Comparison of ENCODE assay signal across 19 cellular contexts in the genomic region with DNA sequence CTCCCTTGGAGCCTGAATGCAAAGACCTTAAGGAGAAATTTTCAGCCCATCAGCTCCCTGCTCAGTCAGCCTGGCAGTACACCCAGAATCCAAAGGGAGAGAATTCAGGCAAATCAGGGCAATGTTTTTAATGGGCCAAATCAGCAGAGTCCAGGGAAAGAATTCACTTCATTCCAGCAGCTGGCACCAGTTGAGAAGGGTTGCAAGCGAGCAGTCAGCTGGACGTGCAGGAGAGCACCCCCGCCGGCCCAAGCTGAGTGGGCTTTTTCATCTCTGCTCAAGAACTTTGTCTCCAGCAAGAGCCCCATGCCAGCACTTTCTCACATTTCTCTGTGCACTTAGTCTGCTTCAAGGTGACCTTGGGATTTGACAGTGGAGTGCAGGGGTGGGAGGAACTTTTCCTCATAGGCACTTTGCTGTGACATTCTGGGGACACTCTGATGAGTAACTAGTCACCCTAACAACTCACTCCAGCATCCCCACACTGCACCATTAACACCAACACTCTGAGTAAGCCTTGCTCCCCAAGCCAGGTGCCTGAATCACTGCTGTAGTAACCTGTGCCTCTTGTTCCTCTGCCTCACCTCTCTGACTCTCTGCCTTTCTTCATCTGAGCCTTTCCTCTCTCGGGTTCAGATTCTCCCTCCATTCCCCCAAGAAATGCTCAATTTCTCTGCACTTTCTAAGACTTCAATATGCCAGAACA. TPM values are rescaled to one million over a fixed set of nuclear protein-coding genes. Genes with fewer than 3 reads are reported as not detected.
DNase-seq lines count a peak whose midpoint lies in the region; ATAC-seq and TF ChIP-seq lines count a peak whose summit lies in the region.
"Had no signal": no experiment of that assay in that cellular context is flagged by ENCODE, and none has a peak within 500 bp of the region (broad histone marks: within the 10 kb centered on the region; RNA-seq: fewer than 3 reads in every experiment).

No MANE protein-coding gene starts in this region.

- TF ChIP-seq CTCF in brain (conservative IDR thresholded peaks at IDR 0.05) (no peak), heart right ventricle (IDR thresholded peaks at IDR 0.05) (no peak)

- WGBS in heart right ventricle, 2 donors: 64 to 80% methylated on average over 5 of the region's 5 CpGs

- H3K9me3 Mint-ChIP-seq in activated naive CD4-positive, alpha-beta T cell treated with anti-CD3 and anti-CD28 coated beads, Interleukin-2, amount 50 U/mL, for 24 hours: no peaks in the 10 kb centered on the region
- no peaks in the 10 kb centered on the region for H3K9me3 Mint-ChIP-seq in brain
- H3K9me3 Mint-ChIP-seq: CD8-positive, alpha-beta T cell; nephron; T-helper 2 cell treated with Interferon-gamma antibody and Interleukin-4, amounts not matched to agents 5 μg/mL and 100 μg/mL, for 36 hours had no signal

- no peak overlapping the region for H3K4me3 Mint-ChIP-seq in activated naive CD4-positive, alpha-beta T cell treated with anti-CD3 and anti-CD28 coated beads, Interleukin-2, amount 50 U/mL, for 24 hours
- H3K4me3 Mint-ChIP-seq in brain: no peak overlapping the region
- H3K4me3 Mint-ChIP-seq: CD8-positive, alpha-beta T cell; nephron; T-helper 2 cell treated with Interferon-gamma antibody and Interleukin-4, amounts not matched to agents 5 μg/mL and 100 μg/mL, for 36 hours had no signal

- intact Hi-C loops in heart right ventricle (cut with DNase I): no loop called here

- peaks cover 2% of the 10 kb centered on the region for H3K36me3 Mint-ChIP-seq in activated naive CD4-positive, alpha-beta T cell treated with anti-CD3 and anti-CD28 coated beads, Interleukin-2, amount 50 U/mL, for 24 hours
- H3K36me3 Mint-ChIP-seq in brain: no peaks in the 10 kb centered on the region

- peak overlapping the region; percentile 69 for H3K27ac ChIP-seq in layer of hippocampus (ENCODE audit: low read depth, low read length)
- H3K27ac ChIP-seq in heart right ventricle: no peak overlapping the region
- H3K27ac ChIP-seq: spleen, upper lobe of left lung had no signal

- H3K36me3 ChIP-seq in heart right ventricle: peaks cover 0 to 7% (median 0%) of the 10 kb centered on the region in 9 donors
- H3K36me3 ChIP-seq: upper lobe of left lung had no signal

- no peak for DNase-seq in activated naive CD4-positive, alpha-beta T cell treated with anti-CD3 and anti-CD28 coated beads, Interleukin-2, amount 50 U/mL, for 16 hours
- DNase-seq in superior temporal gyrus (ENCODE audit: extremely low spot score) (peak; percentile 50), heart right ventricle (no peak), D341Med (ENCODE audit: low spot score) (no peak), SK-N-DZ (ENCODE audit: low spot score) (no peak)
- DNase-seq: activated naive CD4-positive, alpha-beta T cell; CD8-positive, alpha-beta T cell; H7; NCI-H82; spleen had no signal

- no peaks in the 10 kb centered on the region for H3K9me3 ChIP-seq in heart right ventricle
- H3K9me3 ChIP-seq: spleen, upper lobe of left lung had no signal

- no peaks in the 10 kb centered on the region for H3K27me3 Mint-ChIP-seq in activated naive CD4-positive, alpha-beta T cell treated with anti-CD3 and anti-CD28 coated beads, Interleukin-2, amount 50 U/mL, for 24 hours
- H3K27me3 Mint-ChIP-seq in brain: no peaks in the 10 kb centered on the region

- H3K4me3 ChIP-seq in heart right ventricle: no peak overlapping the region
- H3K4me3 ChIP-seq: spleen, upper lobe of left lung had no signal

- H3K27me3 ChIP-seq in layer of hippocampus (ENCODE audit: control insufficient read depth, insufficient read depth, low read length) (no peaks in the 10 kb centered on the region), heart right ventricle (no peaks in the 10 kb centered on the region)
- H3K27me3 ChIP-seq: spleen, upper lobe of left lung had no signal

- peaks cover 12% of the 10 kb centered on the region for H3K4me1 Mint-ChIP-seq in activated naive CD4-positive, alpha-beta T cell treated with anti-CD3 and anti-CD28 coated beads, Interleukin-2, amount 50 U/mL, for 24 hours
- H3K4me1 Mint-ChIP-seq in brain: peaks cover 37% of the 10 kb centered on the region

- no peak for ATAC-seq in heart right ventricle
- ATAC-seq: CD8-positive, alpha-beta T cell; PC-3 had no signal

- peak overlapping the region; percentile 43 for H3K27ac Mint-ChIP-seq in activated naive CD4-positive, alpha-beta T cell treated with anti-CD3 and anti-CD28 coated beads, Interleukin-2, amount 50 U/mL, for 24 hours
- peak overlapping the region in 3 of 5 experiments; percentile 32 to 92 (median 67) for H3K27ac Mint-ChIP-seq in brain
- H3K27ac Mint-ChIP-seq: CD8-positive, alpha-beta T cell; nephron; T-helper 2 cell treated with Interferon-gamma antibody and Interleukin-4, amounts not matched to agents 5 μg/mL and 100 μg/mL, for 36 hours had no signal

- peaks cover 5 to 27% (median 13%) of the 10 kb centered on the region in 9 donors for H3K4me1 ChIP-seq in heart right ventricle

RNA-seq across cellular contexts. Expression of gene ENDOU, which starts 2.2 kb away (rescaled TPM):
- 0.80 TPM for polyA plus RNA-seq in brain (ENCODE audit: insufficient read depth, low read depth, low replicate concordance)
- under 1 TPM in 9 of 10 donors, not detected in 1; 0.11 to 0.56 (median 0.31) TPM for total RNA-seq in heart right ventricle
- polyA plus RNA-seq in heart right ventricle: under 1 TPM; 0.26 to 0.29 TPM
- 0.05 TPM in 1 of 2 replicates, not detected in the other for polyA plus RNA-seq in SK-N-DZ (2014; cell fraction: cytosol; rRNA removed)
- not detected in 2 replicates for polyA plus RNA-seq in SK-N-DZ (2014; cell fraction: nucleus; rRNA removed)
- total RNA-seq: H7, lung microvascular endothelial cell, PC-3, pulmonary artery endothelial cell had no signal

RNA-seq across cellular contexts. Expression of gene RPAP3, which starts 17.2 kb away (rescaled TPM):
- polyA plus RNA-seq in brain (ENCODE audit: insufficient read depth, low read depth, low replicate concordance) (6.2 TPM), heart right ventricle (10 to 100 TPM in 1 of 2 donors, 1 to 10 TPM in 1; 4.8 to 10.1 TPM)
- 10 to 100 TPM; 18.6 to 28.0 (median 21.8) TPM for total RNA-seq in heart right ventricle
- polyA plus RNA-seq in SK-N-DZ (2014; cell fraction: cytosol; rRNA removed): 22.9 and 25.8 TPM in 2 replicates
- polyA plus RNA-seq in SK-N-DZ (2014; cell fraction: nucleus; rRNA removed): 17.0 and 23.8 TPM in 2 replicates

RNA-seq across cellular contexts. Expression of gene RAPGEF3, which starts 35.6 kb away (rescaled TPM):
- polyA plus RNA-seq in brain (ENCODE audit: insufficient read depth, low read depth, low replicate concordance) (10.3 TPM), heart right ventricle (100 to 1,000 TPM in 1 of 2 donors, 10 to 100 TPM in 1; 22.4 to 173 TPM)
- total RNA-seq in heart right ventricle: 10 to 100 TPM in 9 of 10 donors, 1 to 10 TPM in 1; 9.5 to 54.9 (median 19.8) TPM
- 1.3 and 4.6 TPM in 2 replicates for polyA plus RNA-seq in SK-N-DZ (2014; cell fraction: cytosol; rRNA removed)
- 1.6 and 2.8 TPM in 2 replicates for polyA plus RNA-seq in SK-N-DZ (2014; cell fraction: nucleus; rRNA removed)

RNA-seq across cellular contexts. Expression of gene SLC48A1, which starts 50.0 kb away (rescaled TPM):
- 77.4 TPM for polyA plus RNA-seq in brain (ENCODE audit: insufficient read depth, low read depth, low replicate concordance)
- 10 to 100 TPM; 18.6 to 31.9 (median 22.1) TPM for total RNA-seq in heart right ventricle
- 10 to 100 TPM; 12.6 to 26.2 TPM for polyA plus RNA-seq in heart right ventricle
- polyA plus RNA-seq in SK-N-DZ (2014; cell fraction: cytosol; rRNA removed): 10.2 and 10.8 TPM in 2 replicates
- polyA plus RNA-seq in SK-N-DZ (2014; cell fraction: nucleus; rRNA removed): 5.3 and 5.7 TPM in 2 replicates
